Comparison of ENCODE assay signal across 20 cellular contexts in genomic region chr3:117366574-117366973, GRCh38.
"Had no signal": no experiment of that assay in that cellular context is flagged by ENCODE, and none has a peak within 500 bp of the region (broad histone marks: within the 10 kb centered on the region; RNA-seq: fewer than 3 reads in every experiment).

No MANE protein-coding gene starts in this region.

- H3K36me3 Mint-ChIP-seq: activated naive CD8-positive, alpha-beta T cell treated with anti-CD3 and anti-CD28 coated beads for 36 hours; naive B cell; stimulated activated memory B cell treated with anti-CD40 and anti-IgM and Interleukin-4, amounts not matched to agents 10 μg/mL and 1 μg/mL and 100 μg/mL, for 72 hours had no signal

- ATAC-seq: effector memory CD8-positive, alpha-beta T cell; left lung; right lobe of liver; stimulated activated memory B cell treated with anti-CD40 and anti-IgM and Interleukin-4, amounts not matched to agents 10 μg/mL and 1 μg/mL and 100 μg/mL, for 72 hours had no signal

- H3K27me3 Mint-ChIP-seq: activated naive CD8-positive, alpha-beta T cell treated with anti-CD3 and anti-CD28 coated beads for 36 hours; activated T-cell treated with anti-CD3 and anti-CD28 coated beads, Interleukin-2, amount 50 U/mL, for 24 hours; effector memory CD8-positive, alpha-beta T cell; naive B cell; stimulated activated memory B cell treated with anti-CD40 and anti-IgM and Interleukin-4, amounts not matched to agents 10 μg/mL and 1 μg/mL and 100 μg/mL, for 72 hours had no signal

- H3K27ac Mint-ChIP-seq: activated naive CD8-positive, alpha-beta T cell treated with anti-CD3 and anti-CD28 coated beads for 36 hours; activated T-cell treated with anti-CD3 and anti-CD28 coated beads, Interleukin-2, amount 50 U/mL, for 24 hours; activated T-helper 2 cell treated with anti-CD3 and anti-CD28 coated beads, Interferon-gamma antibody, Interleukin-2, Interleukin-4, amounts not matched to agents 10 μg/mL and 5 μg/mL and 100 μg/mL, durations not matched to agents 14 hours and 24 hours and 36 hours; effector memory CD8-positive, alpha-beta T cell; naive B cell; stimulated activated memory B cell treated with anti-CD40 and anti-IgM and Interleukin-4, amounts not matched to agents 10 μg/mL and 1 μg/mL and 100 μg/mL, for 72 hours had no signal

- DNase-seq: activated CD8-positive, alpha-beta memory T cell treated with anti-CD3 and anti-CD28 coated beads, Interleukin-2, amount 50 U/mL, for 4 hours; activated naive CD4-positive, alpha-beta T cell; activated naive CD8-positive, alpha-beta T cell treated with anti-CD3 and anti-CD28 coated beads for 36 hours; activated T-cell treated with anti-CD3 and anti-CD28 coated beads, Interleukin-2, amount 50 U/mL, for 24 hours; colonic mucosa; dorsolateral prefrontal cortex; effector memory CD8-positive, alpha-beta T cell; glutamatergic neuron; hippocampal formation; kidney glomerular epithelial cell; left lung; naive B cell; nucleus accumbens; right lobe of liver; small intestine; stimulated activated CD4-positive, alpha-beta T cell treated with anti-CD3 and anti-CD28 coated beads, Interleukin-15, amount 100 ng/mL, for 24 hours; stomach had no signal

- H3K4me1 Mint-ChIP-seq: activated naive CD8-positive, alpha-beta T cell treated with anti-CD3 and anti-CD28 coated beads for 36 hours; naive B cell; stimulated activated memory B cell treated with anti-CD40 and anti-IgM and Interleukin-4, amounts not matched to agents 10 μg/mL and 1 μg/mL and 100 μg/mL, for 72 hours had no signal

- H3K4me3 Mint-ChIP-seq: activated naive CD8-positive, alpha-beta T cell treated with anti-CD3 and anti-CD28 coated beads for 36 hours; activated T-cell treated with anti-CD3 and anti-CD28 coated beads, Interleukin-2, amount 50 U/mL, for 24 hours; effector memory CD8-positive, alpha-beta T cell; naive B cell; stimulated activated memory B cell treated with anti-CD40 and anti-IgM and Interleukin-4, amounts not matched to agents 10 μg/mL and 1 μg/mL and 100 μg/mL, for 72 hours had no signal

- FAIRE-seq: frontal cortex, small intestine had no signal
